ENCODE assay signal across 10 cellular contexts in the genomic region with DNA sequence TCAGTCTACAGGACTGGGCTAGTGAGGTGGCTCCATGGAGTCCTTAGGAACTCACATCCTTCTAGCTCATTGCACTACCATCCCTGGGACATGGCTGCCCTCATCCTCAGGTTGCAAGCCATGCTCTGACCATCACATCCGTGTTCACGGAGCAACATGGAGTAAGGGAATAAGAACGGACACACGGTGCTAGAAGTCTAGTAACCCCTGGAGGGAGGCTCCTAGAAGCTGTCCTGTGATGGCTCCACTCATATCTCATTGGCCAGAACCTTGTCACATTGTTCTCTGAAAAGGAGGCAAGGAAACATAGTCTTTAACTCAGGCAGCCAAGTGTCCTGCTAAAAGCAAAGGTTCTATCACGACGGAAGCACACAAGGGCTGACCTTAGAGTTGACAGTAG. TPM values are rescaled to one million over a fixed set of nuclear protein-coding genes. Genes with fewer than 3 reads are reported as not detected.
"Had no signal": no experiment of that assay in that cellular context is flagged by ENCODE, and none has a peak within 500 bp of the region (broad histone marks: within the 10 kb centered on the region; RNA-seq: fewer than 3 reads in every experiment).

No MANE protein-coding gene starts in this region.

- H3K9me3 ChIP-seq: HAP-1 had no signal

- H3K27ac Mint-ChIP-seq: HFFc6, IgD-negative memory B cell had no signal

- H3K4me1 Mint-ChIP-seq: IgD-negative memory B cell had no signal

- H3K9ac ChIP-seq: GM23248 had no signal

- H3K4me1 ChIP-seq: HAP-1 had no signal

- ATAC-seq: HCT116, HepG2 had no signal

- H3K4me3 ChIP-seq: GM23248, HAP-1 had no signal

- H3K4me3 Mint-ChIP-seq: HFFc6, IgD-negative memory B cell had no signal

- H3K27ac ChIP-seq: GM23248, HL-60 had no signal

- DNase-seq: GM23248, GOT3, H7, HFFc6 had no signal

- H3K9me3 Mint-ChIP-seq: HFFc6, IgD-negative memory B cell had no signal

- H3K27me3 Mint-ChIP-seq: IgD-negative memory B cell had no signal

RNA-seq across cellular contexts. Expression of a gene that starts 3.9 kb away (rescaled TPM):
- total RNA-seq: GM23248, H4, H7, HFFc6 had no signal
